ENCODE assay signal across 1 cellular context in genomic region chr1:51308636-51309035, GRCh38.
TF ChIP-seq lines count a peak whose summit lies in the region.

No MANE protein-coding gene starts in this region.

TF ChIP-seq in HepG2, 621 proteins besides CTCF, POLR2A, EP300 and RAD21:
- TF ChIP-seq MNT (IDR thresholded peaks at IDR 0.05) (peak; percentile 72), KDM4B (CRISPR knock-in tag; IDR thresholded peaks at IDR 0.05) (no peak)
TF ChIP-seq in HepG2: peak in this region for 1.
